19 cellular contexts compared by ENCODE assay signal in the genomic region with DNA sequence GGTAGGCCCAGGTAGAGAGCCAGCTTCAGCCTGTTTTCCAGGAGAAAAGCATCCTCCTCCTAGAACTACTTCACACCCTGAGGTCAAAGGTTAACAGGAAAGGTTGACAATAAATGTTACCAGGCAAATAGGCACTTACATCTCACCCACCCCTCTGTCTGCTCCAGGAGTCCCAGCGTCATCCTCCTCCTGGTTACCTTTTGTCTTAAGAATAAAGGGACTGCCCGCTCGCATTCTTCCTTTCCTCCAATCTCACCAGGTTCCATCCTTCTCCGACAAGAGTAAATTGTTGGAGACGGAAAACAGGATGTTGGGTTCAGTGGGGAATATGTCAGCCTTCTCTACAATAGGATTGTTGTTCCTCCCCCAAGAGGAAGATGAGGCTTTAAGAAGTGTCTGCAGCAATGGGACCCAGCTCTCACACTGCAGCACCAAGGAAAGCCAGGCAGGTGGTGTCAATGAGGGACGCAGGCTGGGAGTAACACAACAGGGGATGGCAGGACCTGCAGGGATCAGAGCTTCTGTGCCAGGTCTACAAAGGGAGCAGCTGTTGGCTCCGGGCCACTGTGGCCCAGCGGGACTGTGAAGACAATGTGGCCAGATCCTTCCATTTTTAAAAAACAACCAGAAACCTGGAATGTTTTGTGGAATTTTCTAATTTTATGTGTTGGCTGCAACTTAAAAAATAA. TPM values are rescaled to one million over a fixed set of nuclear protein-coding genes. Genes with fewer than 3 reads are reported as not detected.
DNase-seq lines count a peak whose midpoint lies in the region; ATAC-seq and TF ChIP-seq lines count a peak whose summit lies in the region.
"Had no signal": no experiment of that assay in that cellular context is flagged by ENCODE, and none has a peak within 500 bp of the region (broad histone marks: within the 10 kb centered on the region; RNA-seq: fewer than 3 reads in every experiment).

No MANE protein-coding gene starts in this region.

- no peak overlapping the region for H3K4me3 ChIP-seq in H7 (ENCODE audit: insufficient read depth, low read depth, low read length)
- H3K4me3 ChIP-seq: MG63, SJSA1 had no signal

- H3K4me3 Mint-ChIP-seq in WTC11, result no peak overlapping the region
- no peak overlapping the region for H3K4me3 Mint-ChIP-seq in activated T-helper 2 cell treated with anti-CD3 and anti-CD28 coated beads, Interferon-gamma antibody, Interleukin-2, Interleukin-4, amounts not matched to agents 10 μg/mL and 5 μg/mL and 100 μg/mL, durations not matched to agents 14 hours and 24 hours and 36 hours (ENCODE audit: low read depth)
- H3K4me3 Mint-ChIP-seq: CD4-positive, CD25-positive, alpha-beta regulatory T cell; T-helper 1 cell treated with Interleukin-12 subunit alpha and Interleukin-12 subunit beta and Interleukin-4 antibody, amounts not matched to agents 30 μg/mL and 1 μg/mL, for 36 hours had no signal

- no peaks in the 10 kb centered on the region for H3K27me3 ChIP-seq in H7 (ENCODE audit: control insufficient read depth, insufficient read depth, low read length)
- H3K27me3 ChIP-seq: BE2C had no signal

- H3K9me3 Mint-ChIP-seq in WTC11, result peaks cover 3% of the 10 kb centered on the region
- H3K9me3 Mint-ChIP-seq in activated T-helper 2 cell treated with anti-CD3 and anti-CD28 coated beads, Interferon-gamma antibody, Interleukin-2, Interleukin-4, amounts not matched to agents 10 μg/mL and 5 μg/mL and 100 μg/mL, durations not matched to agents 14 hours and 24 hours and 36 hours, result no peaks in the 10 kb centered on the region
- H3K9me3 Mint-ChIP-seq: CD4-positive, CD25-positive, alpha-beta regulatory T cell; T-helper 1 cell treated with Interleukin-12 subunit alpha and Interleukin-12 subunit beta and Interleukin-4 antibody, amounts not matched to agents 30 μg/mL and 1 μg/mL, for 36 hours had no signal

- CTCF ChIA-PET in WTC11 (lab: Charles Lee), result interaction anchor here (1.1 to 1.5 kb wide), 2 partner anchors 9 to 90 kb away, joined by 4 to 9 read pairs; no protein-coding TSS in a partner anchor

- peaks cover 15% of the 10 kb centered on the region for H3K4me1 Mint-ChIP-seq in WTC11
- no peaks in the 10 kb centered on the region for H3K4me1 Mint-ChIP-seq in activated T-helper 2 cell treated with anti-CD3 and anti-CD28 coated beads, Interferon-gamma antibody, Interleukin-2, Interleukin-4, amounts not matched to agents 10 μg/mL and 5 μg/mL and 100 μg/mL, durations not matched to agents 14 hours and 24 hours and 36 hours (ENCODE audit: low read depth)
- H3K4me1 Mint-ChIP-seq: CD4-positive, CD25-positive, alpha-beta regulatory T cell had no signal

- H3K36me3 ChIP-seq in H7 (replicated peaks; ENCODE audit: control insufficient read depth, insufficient read depth, low read length), result no peaks in the 10 kb centered on the region
- H3K36me3 ChIP-seq: BE2C, MG63, SJSA1 had no signal

- peaks cover 2% of the 10 kb centered on the region; the same call in 1 of the 2 replicates for H3K27me3 Mint-ChIP-seq in WTC11 (ENCODE audit: low read depth)
- H3K27me3 Mint-ChIP-seq in activated T-helper 2 cell treated with anti-CD3 and anti-CD28 coated beads, Interferon-gamma antibody, Interleukin-2, Interleukin-4, amounts not matched to agents 10 μg/mL and 5 μg/mL and 100 μg/mL, durations not matched to agents 14 hours and 24 hours and 36 hours (ENCODE audit: low read depth), result no peaks in the 10 kb centered on the region
- H3K27me3 Mint-ChIP-seq: CD4-positive, CD25-positive, alpha-beta regulatory T cell had no signal

- H3K27ac Mint-ChIP-seq in WTC11, result peak overlapping the region; percentile 37; the same call in 1 of the 2 replicates
- H3K27ac Mint-ChIP-seq in activated T-helper 2 cell treated with anti-CD3 and anti-CD28 coated beads, Interferon-gamma antibody, Interleukin-2, Interleukin-4, amounts not matched to agents 10 μg/mL and 5 μg/mL and 100 μg/mL, durations not matched to agents 14 hours and 24 hours and 36 hours, result no peak overlapping the region
- H3K27ac Mint-ChIP-seq: CD4-positive, CD25-positive, alpha-beta regulatory T cell; T-helper 1 cell treated with Interleukin-12 subunit alpha and Interleukin-12 subunit beta and Interleukin-4 antibody, amounts not matched to agents 30 μg/mL and 1 μg/mL, for 36 hours had no signal

- intact Hi-C loops in activated T-helper 2 cell treated with anti-CD3 and anti-CD28 coated beads, Interferon-gamma antibody, Interleukin-2, Interleukin-4, amounts not matched to agents 10 μg/mL and 5 μg/mL and 100 μg/mL, durations not matched to agents 14 hours and 24 hours and 36 hours (cut with micrococcal nuclease), result no loop called here

- DNase-seq in NCI-H1694 treated with DMSO at 0.1 percent for 48 hours (lab: John Stamatoyannopoulos, UW) (peak; percentile 4), NCI-H1694 (lab: John Stamatoyannopoulos, UW) (no peak), H7 (peak; percentile 22), WTC11 (ENCODE audit: low spot score) (no peak), myocyte (ENCODE audit: low read depth) (peak; percentile 20), HuH-7.5 (ENCODE audit: low spot score) (no peak)
- DNase-seq in activated T-helper 2 cell treated with anti-CD3 and anti-CD28 coated beads, Interferon-gamma antibody, Interleukin-2, Interleukin-4, amounts not matched to agents 10 μg/mL and 5 μg/mL and 100 μg/mL, durations not matched to agents 14 hours and 24 hours and 36 hours (ENCODE audit: low spot score), result no peak
- DNase-seq: BE2C; CD4-positive, CD25-positive, alpha-beta regulatory T cell; DMS153; EL; Kasumi-1; NCI-H1105; NCI-H1930; NCI-H524 had no signal

- POLR2A ChIA-PET in WTC11 (lab: Charles Lee), result no interaction called here

- no peak for TF ChIP-seq CTCF in WTC11 (IDR thresholded peaks at IDR 0.05)

- ATAC-seq in WTC11, result peak; percentile 82
- ATAC-seq: Panc1 had no signal

- H3K36me3 Mint-ChIP-seq in WTC11, result no peaks in the 10 kb centered on the region
- no peaks in the 10 kb centered on the region for H3K36me3 Mint-ChIP-seq in activated T-helper 2 cell treated with anti-CD3 and anti-CD28 coated beads, Interferon-gamma antibody, Interleukin-2, Interleukin-4, amounts not matched to agents 10 μg/mL and 5 μg/mL and 100 μg/mL, durations not matched to agents 14 hours and 24 hours and 36 hours (ENCODE audit: low read depth)
- H3K36me3 Mint-ChIP-seq: CD4-positive, CD25-positive, alpha-beta regulatory T cell had no signal

TF ChIP-seq in WTC11, 78 proteins besides CTCF, POLR2A, EP300 and RAD21 (continues in another document):
- no peak for TF ChIP-seq OVOL2 (CRISPR knock-in tag; IDR thresholded peaks at IDR 0.05; ENCODE audit: borderline replicate concordance)
- no peak for TF ChIP-seq NR2C2 (CRISPR knock-in tag; IDR thresholded peaks at IDR 0.05)
- TF ChIP-seq, protein P1, sequence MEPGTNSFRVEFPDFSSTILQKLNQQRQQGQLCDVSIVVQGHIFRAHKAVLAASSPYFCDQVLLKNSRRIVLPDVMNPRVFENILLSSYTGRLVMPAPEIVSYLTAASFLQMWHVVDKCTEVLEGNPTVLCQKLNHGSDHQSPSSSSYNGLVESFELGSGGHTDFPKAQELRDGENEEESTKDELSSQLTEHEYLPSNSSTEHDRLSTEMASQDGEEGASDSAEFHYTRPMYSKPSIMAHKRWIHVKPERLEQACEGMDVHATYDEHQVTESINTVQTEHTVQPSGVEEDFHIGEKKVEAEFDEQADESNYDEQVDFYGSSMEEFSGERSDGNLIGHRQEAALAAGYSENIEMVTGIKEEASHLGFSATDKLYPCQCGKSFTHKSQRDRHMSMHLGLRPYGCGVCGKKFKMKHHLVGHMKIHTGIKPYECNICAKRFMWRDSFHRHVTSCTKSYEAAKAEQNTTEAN (CRISPR knock-in tag; IDR thresholded peaks at IDR 0.05), result no peak
- TF ChIP-seq PRRX2 (CRISPR knock-in tag; IDR thresholded peaks at IDR 0.05), result no peak
- TF ChIP-seq ZNF671 (CRISPR knock-in tag; IDR thresholded peaks at IDR 0.05), result no peak
- TF ChIP-seq, protein P2, sequence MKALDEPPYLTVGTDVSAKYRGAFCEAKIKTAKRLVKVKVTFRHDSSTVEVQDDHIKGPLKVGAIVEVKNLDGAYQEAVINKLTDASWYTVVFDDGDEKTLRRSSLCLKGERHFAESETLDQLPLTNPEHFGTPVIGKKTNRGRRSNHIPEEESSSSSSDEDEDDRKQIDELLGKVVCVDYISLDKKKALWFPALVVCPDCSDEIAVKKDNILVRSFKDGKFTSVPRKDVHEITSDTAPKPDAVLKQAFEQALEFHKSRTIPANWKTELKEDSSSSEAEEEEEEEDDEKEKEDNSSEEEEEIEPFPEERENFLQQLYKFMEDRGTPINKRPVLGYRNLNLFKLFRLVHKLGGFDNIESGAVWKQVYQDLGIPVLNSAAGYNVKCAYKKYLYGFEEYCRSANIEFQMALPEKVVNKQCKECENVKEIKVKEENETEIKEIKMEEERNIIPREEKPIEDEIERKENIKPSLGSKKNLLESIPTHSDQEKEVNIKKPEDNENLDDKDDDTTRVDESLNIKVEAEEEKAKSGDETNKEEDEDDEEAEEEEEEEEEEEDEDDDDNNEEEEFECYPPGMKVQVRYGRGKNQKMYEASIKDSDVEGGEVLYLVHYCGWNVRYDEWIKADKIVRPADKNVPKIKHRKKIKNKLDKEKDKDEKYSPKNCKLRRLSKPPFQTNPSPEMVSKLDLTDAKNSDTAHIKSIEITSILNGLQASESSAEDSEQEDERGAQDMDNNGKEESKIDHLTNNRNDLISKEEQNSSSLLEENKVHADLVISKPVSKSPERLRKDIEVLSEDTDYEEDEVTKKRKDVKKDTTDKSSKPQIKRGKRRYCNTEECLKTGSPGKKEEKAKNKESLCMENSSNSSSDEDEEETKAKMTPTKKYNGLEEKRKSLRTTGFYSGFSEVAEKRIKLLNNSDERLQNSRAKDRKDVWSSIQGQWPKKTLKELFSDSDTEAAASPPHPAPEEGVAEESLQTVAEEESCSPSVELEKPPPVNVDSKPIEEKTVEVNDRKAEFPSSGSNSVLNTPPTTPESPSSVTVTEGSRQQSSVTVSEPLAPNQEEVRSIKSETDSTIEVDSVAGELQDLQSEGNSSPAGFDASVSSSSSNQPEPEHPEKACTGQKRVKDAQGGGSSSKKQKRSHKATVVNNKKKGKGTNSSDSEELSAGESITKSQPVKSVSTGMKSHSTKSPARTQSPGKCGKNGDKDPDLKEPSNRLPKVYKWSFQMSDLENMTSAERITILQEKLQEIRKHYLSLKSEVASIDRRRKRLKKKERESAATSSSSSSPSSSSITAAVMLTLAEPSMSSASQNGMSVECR (CRISPR knock-in tag; IDR thresholded peaks at IDR 0.05; ENCODE audit: borderline replicate concordance), result no peak
- 0 out of 2 replicates have a peak, but pooled peaks have one; percentile 30 for TF ChIP-seq SP1 (CRISPR knock-in tag; conservative IDR thresholded peaks at IDR 0.05)
- TF ChIP-seq ZNF423 (CRISPR knock-in tag; IDR thresholded peaks at IDR 0.05), result peak; percentile 10; the same call in 1 of the 2 replicates
- TF ChIP-seq IRF2 (CRISPR knock-in tag; IDR thresholded peaks at IDR 0.05; ENCODE audit: borderline replicate concordance, low read depth), result no peak

RNA-seq across cellular contexts. Expression of a gene that starts 29.0 kb away (rescaled TPM):
- total RNA-seq in H7 (2014; rRNA removed; shearing (Covaris generic)), result under 0.01 TPM in 2 replicates
- total RNA-seq in WTC11 (2021), result 0.14 to 0.26 TPM (median 0.16 TPM) in 3 replicates
- total RNA-seq in myocyte, result under 0.01 and 0.10 TPM in 2 replicates
- polyA plus RNA-seq in myocyte (2012), result 0.26 TPM
- under 0.01 TPM in 1 of 2 replicates, not detected in the other for total RNA-seq in activated T-helper 2 cell treated with anti-CD3 and anti-CD28 coated beads, Interferon-gamma antibody, Interleukin-2, Interleukin-4, amounts not matched to agents 10 μg/mL and 5 μg/mL and 100 μg/mL, durations not matched to agents 14 hours and 24 hours and 36 hours
- total RNA-seq: CD4-positive, CD25-positive, alpha-beta regulatory T cell had no signal

Comparison
In these comparisons a context has a peak if more than half of its experiments do, and no peak if none do; other contexts are left out.
1. DNase-seq: peak in NCI-H1694 treated with DMSO at 0.1 percent for 48 hours (single experiment), H7 (single experiment) and myocyte (single experiment); none in NCI-H1694 (single experiment), WTC11 (single experiment), HuH-7.5 (single experiment) and activated T-helper 2 cell treated with anti-CD3 and anti-CD28 coated beads, Interferon-gamma antibody, Interleukin-2, Interleukin-4, amounts not matched to agents 10 μg/mL and 5 μg/mL and 100 μg/mL, durations not matched to agents 14 hours and 24 hours and 36 hours (single experiment).